Comparison of ENCODE assay signal across 1 cellular context in the genomic region with DNA sequence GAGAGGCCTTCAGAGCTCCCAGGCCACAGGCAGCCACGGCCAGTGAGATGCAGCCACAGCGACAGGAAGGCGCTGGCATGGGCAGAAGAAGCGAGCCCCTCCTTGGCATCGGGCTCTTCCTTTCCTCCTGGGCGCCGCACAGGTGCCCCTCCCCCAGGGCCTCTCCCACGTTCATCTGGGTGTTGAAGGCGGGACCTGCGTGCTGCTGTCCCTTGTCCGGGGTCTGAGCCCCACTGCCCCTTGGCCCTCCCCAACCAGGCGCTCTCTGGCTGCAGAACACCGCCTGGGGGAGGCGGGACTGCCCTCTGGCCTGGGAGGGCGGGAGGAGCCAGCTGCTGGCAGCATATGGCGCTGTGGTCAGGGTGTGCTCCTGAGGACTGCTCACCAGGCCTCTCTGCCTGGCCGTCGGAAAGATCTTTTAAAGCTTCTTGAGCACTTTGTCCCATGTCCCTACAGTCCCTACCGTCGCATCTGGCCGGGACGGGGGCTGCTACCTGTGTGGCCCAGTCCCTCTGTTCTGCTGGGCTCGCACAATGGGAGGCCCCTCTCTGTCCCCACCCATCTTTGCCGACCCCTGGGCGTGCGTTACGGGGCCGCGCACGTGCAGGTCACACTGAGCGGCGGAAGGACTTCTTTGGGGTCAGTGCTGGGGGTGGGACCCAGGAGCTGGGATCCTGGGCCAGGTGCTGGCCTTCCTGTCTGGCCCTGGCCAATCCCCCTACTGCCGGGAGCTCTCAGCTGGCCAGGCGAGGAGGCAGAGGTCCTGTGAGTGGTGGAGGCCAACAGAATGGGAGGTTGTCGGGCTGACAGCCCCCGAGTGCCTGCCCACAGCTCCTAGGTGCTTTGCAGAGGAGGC.
TF ChIP-seq lines count a peak whose summit lies in the region.

No MANE protein-coding gene starts in this region.

TF ChIP-seq in SK-N-SH, 30 proteins besides CTCF, POLR2A, EP300 and RAD21 (continued from another document):
- TF ChIP-seq NRF1 (IDR thresholded peaks at IDR 0.05; ENCODE audit: low read depth, low read length) (no peak), MXI1 (IDR thresholded peaks at IDR 0.05; ENCODE audit: low read depth, low read length) (peak; percentile 54; the same call in 1 of the 2 replicates)
